In the genomic region with DNA sequence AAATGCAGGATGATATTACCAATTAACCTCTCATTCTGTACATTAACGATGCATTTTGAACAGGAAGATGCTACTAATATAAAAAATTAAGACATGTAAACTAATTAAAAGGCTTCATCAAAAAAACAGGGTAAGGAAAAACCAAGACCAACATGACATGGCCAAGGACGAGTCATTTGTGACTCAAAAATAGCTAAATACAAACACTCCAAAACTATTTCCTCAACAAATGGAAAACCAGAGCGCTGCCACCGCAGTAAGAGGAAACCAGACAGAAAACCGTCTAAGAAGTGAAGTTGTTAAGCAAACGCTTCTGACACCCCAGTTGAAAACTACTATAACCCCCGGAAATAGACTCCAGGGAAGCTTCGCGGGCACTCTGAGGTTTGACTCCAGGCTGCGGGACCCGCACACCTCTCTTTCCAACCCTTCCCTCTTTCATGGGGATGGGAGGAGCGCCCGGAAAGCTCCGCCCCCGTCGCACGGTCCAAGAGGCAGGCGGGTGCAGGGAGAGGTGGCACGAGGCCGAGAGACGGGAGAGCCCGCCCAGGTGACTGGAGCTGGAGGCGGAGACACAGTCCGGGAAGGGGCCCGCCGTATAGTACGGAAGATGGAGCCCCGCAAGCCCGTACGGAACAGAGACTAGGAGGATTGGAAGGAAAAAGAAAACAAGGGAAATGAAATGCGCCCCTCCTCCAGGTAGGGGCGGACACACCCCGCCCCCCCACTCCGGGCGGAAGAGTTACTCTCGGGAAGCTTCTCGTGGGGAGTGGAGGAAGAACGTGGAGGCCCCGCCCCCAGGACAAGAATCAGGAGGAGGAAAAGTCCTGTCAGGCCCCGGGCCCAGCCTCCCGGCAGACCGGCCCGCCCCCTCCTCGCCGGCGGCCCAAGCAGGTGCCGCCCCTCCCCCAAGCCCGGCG, we compare ENCODE assay signal across 8 cellular contexts. TPM values are rescaled to one million over a fixed set of nuclear protein-coding genes. Genes with fewer than 3 reads are reported as not detected.
DNase-seq lines count a peak whose midpoint lies in the region; ATAC-seq, FAIRE-seq and TF ChIP-seq lines count a peak whose summit lies in the region.

No MANE protein-coding gene starts in this region.

- H3K9me3 Mint-ChIP-seq in endothelial cell (ENCODE audit: unreplicated experiment): no peaks in the 10 kb centered on the region

- peaks cover 9% of the 10 kb centered on the region for H3K27me3 Mint-ChIP-seq in endothelial cell (ENCODE audit: unreplicated experiment)

- no peaks in the 10 kb centered on the region for H3K9me3 ChIP-seq in NT2/D1 (ENCODE audit: insufficient read depth, low read length)
- no peaks in the 10 kb centered on the region for H3K9me3 ChIP-seq in mesodermal cell (ENCODE audit: control insufficient read depth, low read length)

- H3K4me1 Mint-ChIP-seq in endothelial cell (ENCODE audit: unreplicated experiment): peaks cover 2% of the 10 kb centered on the region

- peak overlapping the region; percentile 96 for H3K4me3 Mint-ChIP-seq in endothelial cell (ENCODE audit: unreplicated experiment)

- peaks cover 15% of the 10 kb centered on the region for H3K36me3 ChIP-seq in NT2/D1 (ENCODE audit: insufficient read depth, insufficient read length, low read length)
- peaks cover 22% of the 10 kb centered on the region for H3K36me3 ChIP-seq in mesodermal cell (ENCODE audit: control insufficient read depth, insufficient read depth, low read length)

- H3K4me1 ChIP-seq in NT2/D1 (ENCODE audit: insufficient read depth, insufficient read length) (peaks cover 5% of the 10 kb centered on the region), mesodermal cell (ENCODE audit: control insufficient read depth, insufficient read depth, low read length, poor library complexity, severe bottlenecking) (no peaks in the 10 kb centered on the region)

- peak; percentile 97 for DNase-seq in COLO829 (ENCODE audit: low spot score)
- peak; percentile 90 for DNase-seq in HTR-8/SVneo (ENCODE audit: insufficient read length, low spot score)
- DNase-seq in NT2/D1 (ENCODE audit: low read depth, low spot score): peak; percentile 87
- DNase-seq in activated CD8-positive, alpha-beta memory T cell treated with anti-CD3 and anti-CD28 coated beads, Interleukin-2, amount 50 U/mL, for 4 hours: peak; percentile 81
- DNase-seq in endothelial cell (ENCODE audit: low spot score): peak; percentile 91
- DNase-seq in stimulated activated CD8-positive, alpha-beta memory T cell treated with anti-CD3 and anti-CD28 coated beads, Interleukin-15, amount 100 ng/mL, for 24 hours (ENCODE audit: low read depth): peak; percentile 67

- 1% methylated on average over 35 to 39 of the region's 49 CpGs for WGBS in mesodermal cell (ENCODE audit: insufficient coverage in 2 of 2), 2 experiments

- peak overlapping the region; percentile 89 for H3K9ac ChIP-seq in NT2/D1 (ENCODE audit: insufficient read length, low read depth)

- H3K36me3 Mint-ChIP-seq in endothelial cell (ENCODE audit: low read depth, unreplicated experiment): peaks cover 6% of the 10 kb centered on the region

- ATAC-seq in GM21381 (IDR thresholded peaks at IDR 0.05; ENCODE audit: unreplicated experiment): peak; percentile 50

- no peak for FAIRE-seq in HTR-8/SVneo (lab: Jason Lieb, UNC)

- no peak for TF ChIP-seq CTCF in endothelial cell (IDR thresholded peaks at IDR 0.05; ENCODE audit: unreplicated experiment)

- peak overlapping the region; percentile 97 for H3K27ac ChIP-seq in mesodermal cell (ENCODE audit: low read depth, low read length, severe bottlenecking)

- H3K4me3 ChIP-seq in NT2/D1 (ENCODE audit: insufficient read length, low read depth) (peak overlapping the region; percentile 73), mesodermal cell (ENCODE audit: extremely low read depth, insufficient read depth, low read length, poor library complexity, severe bottlenecking) (peak overlapping the region; percentile 65)

- no peaks in the 10 kb centered on the region for H3K27me3 ChIP-seq in NT2/D1 (ENCODE audit: insufficient read depth, insufficient read length)

- peak overlapping the region; percentile 96 for H3K27ac Mint-ChIP-seq in endothelial cell (ENCODE audit: unreplicated experiment)

RNA-seq across cellular contexts. Expression of a gene that starts 0.7 kb away (rescaled TPM):
- total RNA-seq in endothelial cell (ENCODE audit: unreplicated experiment): 10.8 TPM
- polyA plus RNA-seq in mesodermal cell (2013, experiment 1 of 2): 13.1 TPM
- 11.2 TPM for polyA plus RNA-seq in mesodermal cell (2013, experiment 2 of 2)

RNA-seq across cellular contexts. Expression of a gene that starts 39.4 kb away (rescaled TPM):
- total RNA-seq in endothelial cell (ENCODE audit: unreplicated experiment): 33.2 TPM
- polyA plus RNA-seq in mesodermal cell (2013, experiment 1 of 2): 14.0 TPM
- 10.9 TPM for polyA plus RNA-seq in mesodermal cell (2013, experiment 2 of 2)

Comparison
In these comparisons a context has a peak if more than half of its experiments do, and no peak if none do; other contexts are left out.
1. Peak in every context shown above with its lines: DNase-seq, ATAC-seq, H3K4me3 ChIP-seq and H3K27ac ChIP-seq.